Comparison of ENCODE assay signal across 10 cellular contexts in genomic region chr7:24982917-24983316, GRCh38. TPM values are rescaled to one million over a fixed set of nuclear protein-coding genes. Genes with fewer than 3 reads are reported as not detected.
A peak's percentile ranks its signal among the peaks of the same experiment; 100 is the strongest.
DNase-seq lines count a peak whose midpoint lies in the region; ATAC-seq and TF ChIP-seq lines count a peak whose summit lies in the region.
"Had no signal": no experiment of that assay in that cellular context is flagged by ENCODE, and none has a peak within 500 bp of the region (broad histone marks: within the 10 kb centered on the region; RNA-seq: fewer than 3 reads in every experiment).

No MANE protein-coding gene starts in this region.

- CTCF ChIA-PET in activated CD8-positive, alpha-beta T cell treated with anti-CD3 and anti-CD28 coated beads for 36 hours (lab: Charles Lee) = interaction anchor here (1.1 to 7.1 kb wide), 14 partner anchors 9 to 173 kb away, joined by 3 to 72 read pairs (median 4); no protein-coding TSS in a partner anchor
- CTCF ChIA-PET in activated CD8-positive, alpha-beta T cell treated with anti-CD3 and anti-CD28 coated beads, Interleukin-2, amount 10 ng/mL, durations not matched to agents 7 days and 5 days (lab: Charles Lee) = interaction anchor here (1.0 to 11.1 kb wide), 18 partner anchors 13 to 171 kb away, joined by 3 to 132 read pairs (median 5); no protein-coding TSS in a partner anchor

- DNase-seq in activated CD8-positive, alpha-beta T cell treated with anti-CD3 and anti-CD28 coated beads for 36 hours = no peak
- DNase-seq in activated CD8-positive, alpha-beta T cell treated with anti-CD3 and anti-CD28 coated beads, Interleukin-2, amount 10 ng/mL, durations not matched to agents 7 days and 5 days = no peak
- peak; percentile 30 for DNase-seq in HT1080 (ENCODE audit: low read depth)
- no peak for DNase-seq in astrocyte of the spinal cord (ENCODE audit: low read depth, low spot score)
- no peak for DNase-seq in retinal pigment epithelial cell (ENCODE audit: low read depth)
- DNase-seq in nucleus accumbens (lab: John Stamatoyannopoulos, UW) = no peak
- no peak for DNase-seq in activated T-cell treated with anti-CD3 and anti-CD28 coated beads, Interleukin-2, amount 50 U/mL, for 4 hours
- DNase-seq: activated gamma-delta T cell; effector CD8-positive, alpha-beta T cell had no signal

- H3K27me3 Mint-ChIP-seq in activated CD8-positive, alpha-beta T cell treated with anti-CD3 and anti-CD28 coated beads for 36 hours = no peaks in the 10 kb centered on the region
- H3K27me3 Mint-ChIP-seq in activated CD8-positive, alpha-beta T cell treated with anti-CD3 and anti-CD28 coated beads, Interleukin-2, amount 10 ng/mL, durations not matched to agents 7 days and 5 days (ENCODE audit: low read depth) = peaks cover 7% of the 10 kb centered on the region
- no peaks in the 10 kb centered on the region for H3K27me3 Mint-ChIP-seq in activated T-cell treated with anti-CD3 and anti-CD28 coated beads, Interleukin-2, amount 50 U/mL, for 4 hours (ENCODE audit: low read depth)

- no peaks in the 10 kb centered on the region for H3K9me3 Mint-ChIP-seq in activated CD8-positive, alpha-beta T cell treated with anti-CD3 and anti-CD28 coated beads for 36 hours
- H3K9me3 Mint-ChIP-seq in activated CD8-positive, alpha-beta T cell treated with anti-CD3 and anti-CD28 coated beads, Interleukin-2, amount 10 ng/mL, durations not matched to agents 7 days and 5 days (ENCODE audit: insufficient read depth) = no peaks in the 10 kb centered on the region
- no peaks in the 10 kb centered on the region for H3K9me3 Mint-ChIP-seq in activated T-cell treated with anti-CD3 and anti-CD28 coated beads, Interleukin-2, amount 50 U/mL, for 4 hours

- H3K4me3 ChIP-seq in astrocyte of the spinal cord (ENCODE audit: low read depth, low read length) (no peak overlapping the region), retinal pigment epithelial cell (ENCODE audit: low read length) (no peak overlapping the region)

- POLR2A ChIA-PET in activated CD8-positive, alpha-beta T cell treated with anti-CD3 and anti-CD28 coated beads for 36 hours (lab: Charles Lee) = interaction anchor here (1.1 to 2.6 kb wide), 2 partner anchors 142 to 146 kb away, joined by 3 to 11 read pairs; partner anchors contain the start of gene CYCS
- POLR2A ChIA-PET in activated CD8-positive, alpha-beta T cell treated with anti-CD3 and anti-CD28 coated beads, Interleukin-2, amount 10 ng/mL, durations not matched to agents 7 days and 5 days (lab: Charles Lee) = no interaction called here

- peaks cover 30% of the 10 kb centered on the region for H3K4me1 Mint-ChIP-seq in activated CD8-positive, alpha-beta T cell treated with anti-CD3 and anti-CD28 coated beads for 36 hours (ENCODE audit: low read depth)
- H3K4me1 Mint-ChIP-seq in activated CD8-positive, alpha-beta T cell treated with anti-CD3 and anti-CD28 coated beads, Interleukin-2, amount 10 ng/mL, durations not matched to agents 7 days and 5 days (ENCODE audit: low read depth) = peaks cover 41% of the 10 kb centered on the region
- peaks cover 22% of the 10 kb centered on the region for H3K4me1 Mint-ChIP-seq in activated T-cell treated with anti-CD3 and anti-CD28 coated beads, Interleukin-2, amount 50 U/mL, for 4 hours (ENCODE audit: low read depth)

- no peak for ATAC-seq in activated CD8-positive, alpha-beta T cell treated with anti-CD3 and anti-CD28 coated beads for 36 hours
- no peak for ATAC-seq in activated CD8-positive, alpha-beta T cell treated with anti-CD3 and anti-CD28 coated beads, Interleukin-2, amount 10 ng/mL, durations not matched to agents 7 days and 5 days
- no peak for ATAC-seq in GM18873 (IDR thresholded peaks at IDR 0.05; ENCODE audit: low FRiP score, unreplicated experiment)
- ATAC-seq in activated T-cell treated with anti-CD3 and anti-CD28 coated beads, Interleukin-2, amount 50 U/mL, for 4 hours = no peak

- H3K4me3 Mint-ChIP-seq in activated CD8-positive, alpha-beta T cell treated with anti-CD3 and anti-CD28 coated beads for 36 hours = no peak overlapping the region
- H3K4me3 Mint-ChIP-seq in activated CD8-positive, alpha-beta T cell treated with anti-CD3 and anti-CD28 coated beads, Interleukin-2, amount 10 ng/mL, durations not matched to agents 7 days and 5 days = no peak overlapping the region
- no peak overlapping the region for H3K4me3 Mint-ChIP-seq in activated T-cell treated with anti-CD3 and anti-CD28 coated beads, Interleukin-2, amount 50 U/mL, for 4 hours

- in situ Hi-C loops in astrocyte of the spinal cord (cut with HindIII; ENCODE audit: low sequenced_read_pairs) = no loop called here

- H3K36me3 Mint-ChIP-seq in activated CD8-positive, alpha-beta T cell treated with anti-CD3 and anti-CD28 coated beads for 36 hours (ENCODE audit: low read depth) = peaks cover 5% of the 10 kb centered on the region
- H3K36me3 Mint-ChIP-seq in activated CD8-positive, alpha-beta T cell treated with anti-CD3 and anti-CD28 coated beads, Interleukin-2, amount 10 ng/mL, durations not matched to agents 7 days and 5 days (ENCODE audit: low read depth) = peaks cover 13% of the 10 kb centered on the region
- H3K36me3 Mint-ChIP-seq in activated T-cell treated with anti-CD3 and anti-CD28 coated beads, Interleukin-2, amount 50 U/mL, for 4 hours (ENCODE audit: insufficient read depth) = peaks cover 2% of the 10 kb centered on the region

- H3K27ac Mint-ChIP-seq in activated CD8-positive, alpha-beta T cell treated with anti-CD3 and anti-CD28 coated beads for 36 hours = no peak overlapping the region
- no peak overlapping the region for H3K27ac Mint-ChIP-seq in activated CD8-positive, alpha-beta T cell treated with anti-CD3 and anti-CD28 coated beads, Interleukin-2, amount 10 ng/mL, durations not matched to agents 7 days and 5 days

- peak; percentile 30 for TF ChIP-seq CTCF in activated CD8-positive, alpha-beta T cell treated with anti-CD3 and anti-CD28 coated beads for 36 hours (IDR thresholded peaks at IDR 0.05)
- peak; percentile 33 for TF ChIP-seq CTCF in astrocyte of the spinal cord (IDR thresholded peaks at IDR 0.05; ENCODE audit: low read depth, low read length)
- peak; percentile 50 for TF ChIP-seq CTCF in retinal pigment epithelial cell (conservative IDR thresholded peaks at IDR 0.05; ENCODE audit: low read depth, low read length)

- intact Hi-C loops in activated CD8-positive, alpha-beta T cell treated with anti-CD3 and anti-CD28 coated beads for 36 hours (cut with micrococcal nuclease) = loop anchor here (5.0 kb wide), 1 partner anchor 84 kb away; no protein-coding TSS in a partner anchor

RNA-seq across cellular contexts. Expression of gene OSBPL3, which starts 2.9 kb away (rescaled TPM):
- 10 to 100 TPM; 44.6 to 45.7 TPM for total RNA-seq in activated CD8-positive, alpha-beta T cell treated with anti-CD3 and anti-CD28 coated beads for 36 hours
- total RNA-seq in activated CD8-positive, alpha-beta T cell treated with anti-CD3 and anti-CD28 coated beads, Interleukin-2, amount 10 ng/mL, durations not matched to agents 7 days and 5 days = 10 to 100 TPM; 73.0 to 83.0 TPM
- 20.9 and 30.7 TPM in 2 replicates for total RNA-seq in HT1080 (2014; rRNA removed; shearing (Covaris generic))
- 23.5 and 28.7 TPM in 2 replicates for polyA plus RNA-seq in HT1080 (2015; cell fraction: cytosol; rRNA removed)
- 65.6 and 83.7 TPM in 2 replicates for polyA plus RNA-seq in HT1080 (2015; cell fraction: nucleus; rRNA removed)
- 10 to 100 TPM; 59.0 to 85.4 (median 81.8) TPM for total RNA-seq in activated T-cell treated with anti-CD3 and anti-CD28 coated beads, Interleukin-2, amount 50 U/mL, for 4 hours
